ENCODE assay signal across 8 cellular contexts in the genomic region with DNA sequence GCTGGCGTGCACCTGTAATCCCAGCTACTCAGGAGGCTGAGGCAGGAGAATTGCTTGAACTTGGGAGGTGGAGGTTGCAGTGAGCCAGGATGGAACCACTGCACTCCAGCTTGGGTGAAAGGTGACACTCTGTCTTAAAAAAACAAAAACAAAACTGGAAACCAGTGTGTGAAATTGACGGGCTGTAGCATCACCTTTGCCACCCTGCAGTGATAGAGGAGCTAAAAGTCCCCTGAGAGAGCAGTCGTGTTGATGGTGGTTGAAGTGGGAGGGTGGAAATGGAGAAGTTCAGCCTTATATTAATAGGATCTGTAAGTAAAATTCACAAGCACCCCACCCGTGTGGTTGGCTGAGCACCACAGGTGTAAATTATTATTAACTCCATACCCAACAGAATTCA. TPM values are rescaled to one million over a fixed set of nuclear protein-coding genes. Genes with fewer than 3 reads are reported as not detected.
DNase-seq lines count a peak whose midpoint lies in the region; ATAC-seq and TF ChIP-seq lines count a peak whose summit lies in the region.
"Not testable (repeated sequence)": the region's sequence is repeated elsewhere in the genome, so short reads cannot be mapped to it uniquely, and the experiment has no call there.

No MANE protein-coding gene starts in this region.

- H2AFZ ChIP-seq in SU-DHL-6 (ENCODE audit: low read depth, low read length, severe bottlenecking) = not testable (repeated sequence)

- H3F3A ChIP-seq in SU-DHL-6 (ENCODE audit: insufficient read depth) = peaks cover 57% of the 10 kb centered on the region

- H3K27ac ChIP-seq in CD4-positive, CD25-positive, alpha-beta regulatory T cell (ENCODE audit: insufficient read depth, low read length, poor library complexity, severe bottlenecking) = not testable (repeated sequence)
- peak overlapping the region; percentile 95 for H3K27ac ChIP-seq in SU-DHL-6 (ENCODE audit: low read depth, low read length)
- H3K27ac ChIP-seq in spleen = peak overlapping the region in 6 of 8 donors; percentile 9 to 69 (median 44)

- not testable (repeated sequence) for H3K4me3 ChIP-seq in CD4-positive, CD25-positive, alpha-beta regulatory T cell (ENCODE audit: low read depth, low read length); spleen
- peak overlapping the region; percentile 31 for H3K4me3 ChIP-seq in SU-DHL-6 (ENCODE audit: insufficient read depth, low read length, poor library complexity, severe bottlenecking)

- peak overlapping the region; percentile 62 for H3K9ac ChIP-seq in SU-DHL-6 (ENCODE audit: low read length)

- not testable (repeated sequence) for H3K4me1 ChIP-seq in CD4-positive, CD25-positive, alpha-beta regulatory T cell (ENCODE audit: control insufficient read depth, insufficient read depth, low read length, poor library complexity, severe bottlenecking)
- H3K4me1 ChIP-seq in spleen = peaks cover 0 to 60% (median 9%) of the 10 kb centered on the region in 6 donors

- H3K9me3 ChIP-seq in CD4-positive, CD25-positive, alpha-beta regulatory T cell (ENCODE audit: control insufficient read depth in 2 of 2, low read length in 2 of 2); SU-DHL-6 (ENCODE audit: insufficient read depth, low read length); spleen: not testable (repeated sequence)

- ATAC-seq in CD4-positive, CD25-positive, alpha-beta regulatory T cell (ENCODE audit: low read depth in 2 of 2) = not testable (repeated sequence)
- ATAC-seq in GM18498 (IDR thresholded peaks at IDR 0.05; ENCODE audit: unreplicated experiment) (peak; percentile 66), GM18868 (IDR thresholded peaks at IDR 0.05; ENCODE audit: unreplicated experiment) (peak; percentile 68), GM21619 (IDR thresholded peaks at IDR 0.05; ENCODE audit: unreplicated experiment) (peak; percentile 62), HG03378 (IDR thresholded peaks at IDR 0.05; ENCODE audit: unreplicated experiment) (peak; percentile 50)

- intact Hi-C loops in spleen (cut with DNase I; ENCODE audit: low total_unique reads) = not testable (repeated sequence)

- H3K4me1 Mint-ChIP-seq in CD4-positive, CD25-positive, alpha-beta regulatory T cell = peaks cover 9 to 33% (median 14%) of the 10 kb centered on the region in 4 donors
- peaks cover 82 to 83% of the 10 kb centered on the region in 2 donors for H3K4me1 Mint-ChIP-seq in immature natural killer cell

- DNase-seq in CD4-positive, CD25-positive, alpha-beta regulatory T cell; spleen: not testable (repeated sequence)
- DNase-seq in immature natural killer cell = peak; percentile 69 to 72 (median 71)

- not testable (repeated sequence) for H3K27me3 Mint-ChIP-seq in CD4-positive, CD25-positive, alpha-beta regulatory T cell
- peaks cover 2 to 22% (median 5%) of the 10 kb centered on the region in 3 donors for H3K27me3 Mint-ChIP-seq in immature natural killer cell (ENCODE audit: low read depth in 3 of 3)

- H3K36me3 Mint-ChIP-seq in CD4-positive, CD25-positive, alpha-beta regulatory T cell = peaks cover 20% of the 10 kb centered on the region
- peaks cover 4 to 30% (median 11%) of the 10 kb centered on the region in 3 donors for H3K36me3 Mint-ChIP-seq in immature natural killer cell

- peak overlapping the region in 2 of 3 donors; percentile 62 to 66 for H3K27ac Mint-ChIP-seq in CD4-positive, CD25-positive, alpha-beta regulatory T cell
- peak overlapping the region; percentile 86 to 100 (median 96) for H3K27ac Mint-ChIP-seq in immature natural killer cell

- TF ChIP-seq CTCF in SU-DHL-6 (IDR thresholded peaks at IDR 0.05; ENCODE audit: insufficient read depth, low read length, poor library complexity, severe bottlenecking); spleen (IDR thresholded peaks at IDR 0.05 in 8 of 11, conservative IDR thresholded peaks at IDR 0.05 in 3 of 11): not testable (repeated sequence)

- H3K27me3 ChIP-seq in CD4-positive, CD25-positive, alpha-beta regulatory T cell (ENCODE audit: control insufficient read depth, insufficient read depth, low read length); SU-DHL-6 (ENCODE audit: low read length); spleen (replicated peaks in 1 of 7): not testable (repeated sequence)

- TF ChIP-seq POLR2A in spleen (IDR thresholded peaks at IDR 0.05) = not testable (repeated sequence)

- H4K20me1 ChIP-seq in SU-DHL-6 (ENCODE audit: low read depth, low read length) = not testable (repeated sequence)

- not testable (repeated sequence) for H3K4me3 Mint-ChIP-seq in CD4-positive, CD25-positive, alpha-beta regulatory T cell
- peak overlapping the region; percentile 40 to 92 (median 74) for H3K4me3 Mint-ChIP-seq in immature natural killer cell

- H3K79me2 ChIP-seq in SU-DHL-6 (ENCODE audit: insufficient read depth, low read length) = peaks cover 82% of the 10 kb centered on the region

- peak overlapping the region; percentile 79 for H3K4me2 ChIP-seq in SU-DHL-6 (ENCODE audit: low read depth, low read length, poor library complexity, severe bottlenecking)

- not testable (repeated sequence) for H3K9me2 ChIP-seq in SU-DHL-6 (replicated peaks; ENCODE audit: insufficient read depth, low read length)

- not testable (repeated sequence) for H3K36me3 ChIP-seq in CD4-positive, CD25-positive, alpha-beta regulatory T cell (ENCODE audit: control insufficient read depth, insufficient read depth, low read length); SU-DHL-6 (ENCODE audit: low read length); spleen

- 54 to 66% (median 62%) methylated on average over 3 to 4 of the region's 4 CpGs for WGBS in spleen, 5 donors

- not testable (repeated sequence) for H3K9me3 Mint-ChIP-seq in CD4-positive, CD25-positive, alpha-beta regulatory T cell; immature natural killer cell

RNA-seq across cellular contexts. Expression of a gene that starts 22.8 kb away (rescaled TPM):
- total RNA-seq in CD4-positive, CD25-positive, alpha-beta regulatory T cell = 58.6 TPM
- 100 to 1,000 TPM; 102 to 116 (median 114) TPM for polyA plus RNA-seq in CD4-positive, CD25-positive, alpha-beta regulatory T cell
- polyA plus RNA-seq in immature natural killer cell (100 to 1,000 TPM; 146 to 193 (median 169) TPM), spleen (10 to 100 TPM; 60.1 to 75.1 (median 64.4) TPM)
- total RNA-seq in spleen = 10 to 100 TPM; 40.4 to 55.0 (median 49.2) TPM
